Comparison of ENCODE assay signal across 9 cellular contexts in the genomic region with DNA sequence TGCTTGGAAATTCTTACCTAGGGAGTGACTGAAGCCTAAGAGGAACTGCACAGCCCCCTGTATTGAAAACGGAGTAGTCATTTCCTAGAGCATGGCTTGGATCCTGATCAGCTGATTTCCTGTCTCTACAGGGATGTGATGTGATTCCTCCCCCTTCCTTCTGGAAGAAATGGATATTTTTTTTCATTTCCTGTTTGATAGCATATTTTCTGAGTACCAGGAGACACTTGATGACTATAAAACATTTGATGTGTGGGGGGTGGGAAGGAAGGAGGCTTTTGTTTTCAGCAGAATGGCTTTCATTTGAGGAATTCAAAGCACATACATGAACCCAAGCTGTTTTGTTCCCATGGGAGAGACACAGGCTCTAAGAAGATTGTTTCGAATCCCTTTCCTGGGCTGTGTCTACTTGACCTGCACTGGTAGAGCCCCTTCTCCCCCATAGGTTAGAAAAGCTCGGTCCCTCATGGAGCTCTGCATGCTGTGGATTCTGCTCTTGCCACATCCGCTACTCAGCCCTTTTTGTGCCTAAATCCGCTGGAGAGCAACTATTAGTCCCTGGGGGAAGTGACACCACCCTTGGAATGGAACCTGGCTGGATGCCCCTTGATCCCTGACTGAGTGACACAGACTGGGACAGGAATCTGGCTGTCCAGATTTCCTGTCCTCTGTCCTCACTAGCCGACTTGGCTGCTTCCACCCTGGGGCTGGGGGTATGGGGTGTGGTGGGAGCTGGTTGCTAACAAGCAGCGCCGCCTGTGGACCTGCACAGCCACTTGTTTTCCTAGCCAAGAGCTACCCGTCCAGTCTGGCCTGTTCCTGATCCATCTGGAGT.
DNase-seq lines count a peak whose midpoint lies in the region; ATAC-seq and TF ChIP-seq lines count a peak whose summit lies in the region.
"Had no signal": no experiment of that assay in that cellular context is flagged by ENCODE, and none has a peak within 500 bp of the region (broad histone marks: within the 10 kb centered on the region; RNA-seq: fewer than 3 reads in every experiment).

No MANE protein-coding gene starts in this region.

- peaks cover 32% of the 10 kb centered on the region for H3K4me1 Mint-ChIP-seq in endodermal cell
- H3K4me1 Mint-ChIP-seq in activated CD4-positive, alpha-beta T cell treated with anti-CD3 and anti-CD28 coated beads, Interleukin-2, amount 10 ng/mL, durations not matched to agents 24 days and 14 days, result peaks cover 10% of the 10 kb centered on the region
- H3K4me1 Mint-ChIP-seq: activated B cell treated with CpG ODN at 0.5 μM for 24 hours had no signal

- no peaks in the 10 kb centered on the region for H3K9me3 Mint-ChIP-seq in endodermal cell
- H3K9me3 Mint-ChIP-seq in activated CD4-positive, alpha-beta T cell treated with anti-CD3 and anti-CD28 coated beads, Interleukin-2, amount 10 ng/mL, durations not matched to agents 24 days and 14 days, result no peaks in the 10 kb centered on the region
- H3K9me3 Mint-ChIP-seq: activated B cell treated with CpG ODN at 0.5 μM for 24 hours had no signal

- no peaks in the 10 kb centered on the region for H3K36me3 ChIP-seq in endodermal cell (ENCODE audit: control insufficient read depth, insufficient read depth, low read length)

- no peak for ATAC-seq in GM21528 (IDR thresholded peaks at IDR 0.05; ENCODE audit: low FRiP score, unreplicated experiment)
- no peak for ATAC-seq in HG03039 (IDR thresholded peaks at IDR 0.05; ENCODE audit: unreplicated experiment)
- ATAC-seq in HG02938 (IDR thresholded peaks at IDR 0.05; ENCODE audit: unreplicated experiment), result no peak

- peak overlapping the region; percentile 89 for H3K27ac Mint-ChIP-seq in endodermal cell
- H3K27ac Mint-ChIP-seq in activated CD4-positive, alpha-beta T cell treated with anti-CD3 and anti-CD28 coated beads, Interleukin-2, amount 10 ng/mL, durations not matched to agents 24 days and 14 days, result no peak overlapping the region
- H3K27ac Mint-ChIP-seq: activated B cell treated with CpG ODN at 0.5 μM for 24 hours had no signal

- peaks cover 4% of the 10 kb centered on the region for H3K4me1 ChIP-seq in endodermal cell (ENCODE audit: control insufficient read depth, insufficient read depth, low read length)

- intact Hi-C loops in activated CD4-positive, alpha-beta T cell treated with anti-CD3 and anti-CD28 coated beads, Interleukin-2, amount 10 ng/mL, durations not matched to agents 24 days and 14 days (cut with micrococcal nuclease), result no loop called here

- peak overlapping the region; percentile 21 for H3K4me3 Mint-ChIP-seq in endodermal cell
- no peak overlapping the region for H3K4me3 Mint-ChIP-seq in activated CD4-positive, alpha-beta T cell treated with anti-CD3 and anti-CD28 coated beads, Interleukin-2, amount 10 ng/mL, durations not matched to agents 24 days and 14 days
- H3K4me3 Mint-ChIP-seq: activated B cell treated with CpG ODN at 0.5 μM for 24 hours had no signal

- peak; percentile 71 for TF ChIP-seq CTCF in endodermal cell (conservative IDR thresholded peaks at IDR 0.05)

- peaks cover 2% of the 10 kb centered on the region for H3K36me3 Mint-ChIP-seq in endodermal cell (ENCODE audit: low read depth)
- H3K36me3 Mint-ChIP-seq in activated CD4-positive, alpha-beta T cell treated with anti-CD3 and anti-CD28 coated beads, Interleukin-2, amount 10 ng/mL, durations not matched to agents 24 days and 14 days (ENCODE audit: low read depth), result no peaks in the 10 kb centered on the region

- peak; percentile 66 for DNase-seq in Ammon's horn (ENCODE audit: low spot score)
- DNase-seq in NCI-H2196 (lab: John Stamatoyannopoulos, UW; ENCODE audit: unreplicated experiment), result peak; percentile 71
- peak; percentile 94 for DNase-seq in endodermal cell
- peak; percentile 38 for DNase-seq in midbrain (lab: John Stamatoyannopoulos, UW)
- no peak for DNase-seq in activated CD4-positive, alpha-beta T cell treated with anti-CD3 and anti-CD28 coated beads, Interleukin-2, amount 10 ng/mL, durations not matched to agents 24 days and 14 days
- DNase-seq: activated B cell treated with CpG ODN at 0.5 μM for 24 hours had no signal

- no peaks in the 10 kb centered on the region for H3K27me3 ChIP-seq in endodermal cell (ENCODE audit: control insufficient read depth, insufficient read depth, low read length, poor library complexity, severe bottlenecking)

- H3K4me3 ChIP-seq in endodermal cell (ENCODE audit: low read length), result no peak overlapping the region

- H3K27ac ChIP-seq in endodermal cell (ENCODE audit: low read depth, low read length), result peak overlapping the region; percentile 89

- H3K9me3 ChIP-seq in endodermal cell (ENCODE audit: control insufficient read depth, low read length), result no peaks in the 10 kb centered on the region

- peak overlapping the region; percentile 16 for H3K9ac ChIP-seq in endodermal cell (ENCODE audit: extremely low read depth, low read length, poor library complexity, severe bottlenecking)

- H3K27me3 Mint-ChIP-seq in endodermal cell (ENCODE audit: insufficient read depth), result no peaks in the 10 kb centered on the region
- H3K27me3 Mint-ChIP-seq in activated CD4-positive, alpha-beta T cell treated with anti-CD3 and anti-CD28 coated beads, Interleukin-2, amount 10 ng/mL, durations not matched to agents 24 days and 14 days, result peaks cover 2% of the 10 kb centered on the region
- H3K27me3 Mint-ChIP-seq: activated B cell treated with CpG ODN at 0.5 μM for 24 hours had no signal

- 45 to 51% methylated on average over 3 to 9 of the region's 9 CpGs for WGBS in endodermal cell (ENCODE audit: insufficient coverage in 1 of 2, insufficient read length in 1 of 2), 2 experiments
